Comparison of ENCODE assay signal across 8 cellular contexts in genomic region chr10:13787015-13787421, GRCh38.
DNase-seq lines count a peak whose midpoint lies in the region; ATAC-seq and TF ChIP-seq lines count a peak whose summit lies in the region.

No MANE protein-coding gene starts in this region.

- H3K4me3 Mint-ChIP-seq in endothelial cell (ENCODE audit: unreplicated experiment), result no peak overlapping the region

- no peak overlapping the region for H3K27ac Mint-ChIP-seq in endothelial cell (ENCODE audit: unreplicated experiment)

- peak; percentile 26 to 74 for DNase-seq in activated CD4-positive, alpha-beta T cell treated with anti-CD3 and anti-CD28 coated beads, Interleukin-2, amount 50 U/mL, for 24 hours (ENCODE audit: low read depth in 1 of 2, low spot score in 1 of 2)
- peak; percentile 67 for DNase-seq in endothelial cell (ENCODE audit: low spot score)
- DNase-seq in stimulated activated CD4-positive, alpha-beta T cell treated with anti-CD3 and anti-CD28 coated beads, Interleukin-12 subunit alpha, Interleukin-12 subunit beta, amount 100 ng/mL, for 48 hours (ENCODE audit: low read depth in 2 of 3, low spot score in 1 of 3), result peak; percentile 58 to 67 (median 67)
- no peak for DNase-seq in KBM-7
- DNase-seq in cerebellar cortex (ENCODE audit: low spot score), result no peak
- DNase-seq in NCI-H146 treated with DMSO at 0.1 percent for 48 hours (lab: John Stamatoyannopoulos, UW; ENCODE audit: unreplicated experiment), result no peak

- H3K4me1 Mint-ChIP-seq in endothelial cell (ENCODE audit: unreplicated experiment), result peaks cover 10% of the 10 kb centered on the region

- no peaks in the 10 kb centered on the region for H3K9me3 Mint-ChIP-seq in endothelial cell (ENCODE audit: unreplicated experiment)

- peaks cover 2% of the 10 kb centered on the region for H3K27me3 Mint-ChIP-seq in endothelial cell (ENCODE audit: unreplicated experiment)

- ATAC-seq in GM19035 (IDR thresholded peaks at IDR 0.05; ENCODE audit: unreplicated experiment), result peak; percentile 81
- peak; percentile 74 for ATAC-seq in HG03135 (IDR thresholded peaks at IDR 0.05; ENCODE audit: unreplicated experiment)

- TF ChIP-seq CTCF in endothelial cell (IDR thresholded peaks at IDR 0.05; ENCODE audit: unreplicated experiment), result no peak

- no peaks in the 10 kb centered on the region for H3K36me3 Mint-ChIP-seq in endothelial cell (ENCODE audit: low read depth, unreplicated experiment)

- in situ Hi-C loops in KBM-7 (cut with MboI; ENCODE audit: low pct_unique_long_range_greater_than_20kb, low sequenced_read_pairs), result no loop called here

Comparison
In these comparisons a context has a peak if more than half of its experiments do, and no peak if none do; other contexts are left out.
1. DNase-seq: peak in activated CD4-positive, alpha-beta T cell treated with anti-CD3 and anti-CD28 coated beads, Interleukin-2, amount 50 U/mL, for 24 hours (2 of 2), endothelial cell (single experiment) and stimulated activated CD4-positive, alpha-beta T cell treated with anti-CD3 and anti-CD28 coated beads, Interleukin-12 subunit alpha, Interleukin-12 subunit beta, amount 100 ng/mL, for 48 hours (3 of 3); none in KBM-7 (single experiment), cerebellar cortex (single experiment) and NCI-H146 treated with DMSO at 0.1 percent for 48 hours (single experiment).